1 cellular context compared by ENCODE assay signal in the genomic region with DNA sequence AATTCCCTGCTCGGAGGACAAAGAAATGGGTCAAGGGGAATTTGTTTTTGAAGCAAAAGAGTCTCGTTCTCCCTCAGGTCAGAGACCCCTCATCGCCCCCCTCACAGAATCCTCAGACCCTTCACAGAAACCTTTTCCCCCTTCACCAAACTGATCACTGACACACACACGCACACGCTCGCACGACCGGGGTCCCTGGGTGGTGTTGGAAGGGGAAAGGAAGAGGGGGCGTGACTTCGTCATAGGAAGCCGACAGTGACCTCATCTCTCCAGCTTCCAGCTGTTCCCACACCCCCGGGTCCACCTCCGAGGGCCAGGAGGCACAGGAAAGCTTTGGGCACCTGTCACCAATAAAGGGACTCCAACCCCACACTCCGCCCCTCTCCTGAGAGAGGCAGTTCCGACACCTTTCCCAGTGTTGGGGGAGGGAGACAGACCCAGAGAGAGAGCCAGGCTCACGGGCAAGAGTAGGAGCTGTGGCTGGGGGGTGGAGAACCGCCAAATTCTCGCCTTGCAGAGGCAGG.
A peak's percentile ranks its signal among the peaks of the same experiment; 100 is the strongest.
TF ChIP-seq lines count a peak whose summit lies in the region.

No MANE protein-coding gene starts in this region.

TF ChIP-seq in IMR-90, 13 proteins besides CTCF, POLR2A, EP300 and RAD21:
- peak; percentile 16 for TF ChIP-seq RCOR1 (IDR thresholded peaks at IDR 0.05; ENCODE audit: insufficient replicate concordance, low read length)
- TF ChIP-seq MAFK (IDR thresholded peaks at IDR 0.05; ENCODE audit: low read depth, low read length), result no peak
